Comparison of ENCODE assay signal across 33 cellular contexts in genomic region chr4:70956570-70957210, GRCh38.
"Had no signal": no experiment of that assay in that cellular context is flagged by ENCODE, and none has a peak within 500 bp of the region (broad histone marks: within the 10 kb centered on the region; RNA-seq: fewer than 3 reads in every experiment).

No MANE protein-coding gene starts in this region.

- H3K27me3 Mint-ChIP-seq: activated CD4-positive, alpha-beta T cell treated with anti-CD3 and anti-CD28 coated beads, Interleukin-2, amount 10 ng/mL, durations not matched to agents 24 days and 14 days; activated CD8-positive, alpha-beta memory T cell treated with anti-CD3 and anti-CD28 coated beads, Interleukin-2, amount 10 ng/mL, durations not matched to agents 7 days and 5 days; activated CD8-positive, alpha-beta T cell treated with anti-CD3 and anti-CD28 coated beads for 36 hours; activated naive CD8-positive, alpha-beta T cell; stimulated activated naive CD8-positive, alpha-beta T cell treated with anti-CD3 and anti-CD28 coated beads, Interleukin-15, amount 100 ng/mL, for 72 hours had no signal

- H3K36me3 ChIP-seq: thyroid gland had no signal

- H3K27ac Mint-ChIP-seq: activated CD4-positive, alpha-beta T cell treated with anti-CD3 and anti-CD28 coated beads, Interleukin-2, amount 10 ng/mL, durations not matched to agents 24 days and 14 days; activated CD8-positive, alpha-beta memory T cell treated with anti-CD3 and anti-CD28 coated beads, Interleukin-2, amount 10 ng/mL, durations not matched to agents 7 days and 5 days; activated CD8-positive, alpha-beta T cell treated with anti-CD3 and anti-CD28 coated beads for 36 hours; activated naive CD8-positive, alpha-beta T cell; natural killer cell; stimulated activated effector memory CD8-positive, alpha-beta T cell treated with anti-CD3 and anti-CD28 coated beads, Interleukin-12 subunit alpha, Interleukin-12 subunit beta, amount 100 ng/mL, for 72 hours had no signal

- H3K4me3 Mint-ChIP-seq: activated CD4-positive, alpha-beta T cell treated with anti-CD3 and anti-CD28 coated beads, Interleukin-2, amount 10 ng/mL, durations not matched to agents 24 days and 14 days; activated CD8-positive, alpha-beta memory T cell treated with anti-CD3 and anti-CD28 coated beads, Interleukin-2, amount 10 ng/mL, durations not matched to agents 7 days and 5 days; activated CD8-positive, alpha-beta T cell treated with anti-CD3 and anti-CD28 coated beads for 36 hours; activated naive CD8-positive, alpha-beta T cell; natural killer cell; stimulated activated effector memory CD8-positive, alpha-beta T cell treated with anti-CD3 and anti-CD28 coated beads, Interleukin-12 subunit alpha, Interleukin-12 subunit beta, amount 100 ng/mL, for 72 hours; stimulated activated naive CD8-positive, alpha-beta T cell treated with anti-CD3 and anti-CD28 coated beads, Interleukin-15, amount 100 ng/mL, for 72 hours had no signal

- H3K36me3 Mint-ChIP-seq: natural killer cell had no signal

- H3K4me1 ChIP-seq: esophagus squamous epithelium, upper lobe of right lung had no signal

- H3K9me3 ChIP-seq: esophagus squamous epithelium, left lung, lower lobe of right lung, thyroid gland, upper lobe of right lung had no signal

- H3K4me1 Mint-ChIP-seq: natural killer cell; stimulated activated effector memory CD8-positive, alpha-beta T cell treated with anti-CD3 and anti-CD28 coated beads, Interleukin-12 subunit alpha, Interleukin-12 subunit beta, amount 100 ng/mL, for 72 hours had no signal

- H3K27me3 ChIP-seq: esophagus squamous epithelium, left lung, thyroid gland, upper lobe of right lung had no signal

- DNase-seq: activated CD4-positive, alpha-beta T cell treated with anti-CD3 and anti-CD28 coated beads, Interleukin-2, amount 10 ng/mL, durations not matched to agents 24 days and 14 days; activated CD8-positive, alpha-beta memory T cell treated with anti-CD3 and anti-CD28 coated beads, Interleukin-2, amount 10 ng/mL, durations not matched to agents 7 days and 5 days; activated CD8-positive, alpha-beta T cell treated with anti-CD3 and anti-CD28 coated beads for 36 hours; activated effector memory CD4-positive, alpha-beta T cell treated with Interleukin-2 at 50 U/mL for 16 hours; activated naive CD4-positive, alpha-beta T cell treated with Interleukin-2 at 50 U/mL for 16 hours; anterior cingulate cortex; effector CD8-positive, alpha-beta T cell; esophagus squamous epithelium; glutamatergic neuron; left lung; lower lobe of right lung; mesendoderm; natural killer cell; stimulated activated CD4-positive, alpha-beta T cell treated with anti-CD3 and anti-CD28 coated beads, Interleukin-12 subunit alpha, Interleukin-12 subunit beta, amount 100 ng/mL, for 4 hours; stimulated activated CD4-positive, alpha-beta T cell treated with anti-CD3 and anti-CD28 coated beads, Interleukin-4, amount 100 ng/mL, for 24 hours; stimulated activated naive CD8-positive, alpha-beta T cell treated with anti-CD3 and anti-CD28 coated beads, Interleukin-15, amount 100 ng/mL, for 72 hours; substantia nigra; T-helper 9 cell; thyroid gland; upper lobe of right lung had no signal

- FAIRE-seq: bronchial epithelial cell, colon, endometrium, frontal cortex, islet of Langerhans, TTC549 had no signal

- H3K4me3 ChIP-seq: esophagus squamous epithelium, left lung, lower lobe of right lung, skin epidermis, thyroid gland, upper lobe of right lung had no signal

- H3K27ac ChIP-seq: epithelial cell of prostate, esophagus squamous epithelium, left lung, lower lobe of right lung, skin epidermis, thyroid gland, upper lobe of right lung, VCaP had no signal

- ATAC-seq: activated CD4-positive, CD25-positive, alpha-beta regulatory T cell treated with anti-CD3 and anti-CD28 coated beads, Interleukin-2, amount 50 U/mL, for 24 hours; activated CD8-positive, alpha-beta memory T cell treated with anti-CD3 and anti-CD28 coated beads, Interleukin-2, amount 10 ng/mL, durations not matched to agents 7 days and 5 days; activated CD8-positive, alpha-beta T cell treated with anti-CD3 and anti-CD28 coated beads for 36 hours; left lung; lower lobe of right lung; natural killer cell; sciatic nerve; stimulated activated effector memory CD8-positive, alpha-beta T cell treated with anti-CD3 and anti-CD28 coated beads, Interleukin-12 subunit alpha, Interleukin-12 subunit beta, amount 100 ng/mL, for 72 hours; stimulated activated naive CD8-positive, alpha-beta T cell treated with anti-CD3 and anti-CD28 coated beads, Interleukin-15, amount 100 ng/mL, for 72 hours; upper lobe of right lung had no signal

- H3K9me3 Mint-ChIP-seq: activated CD4-positive, alpha-beta T cell treated with anti-CD3 and anti-CD28 coated beads, Interleukin-2, amount 10 ng/mL, durations not matched to agents 24 days and 14 days; activated CD8-positive, alpha-beta T cell treated with anti-CD3 and anti-CD28 coated beads for 36 hours; natural killer cell; stimulated activated effector memory CD8-positive, alpha-beta T cell treated with anti-CD3 and anti-CD28 coated beads, Interleukin-12 subunit alpha, Interleukin-12 subunit beta, amount 100 ng/mL, for 72 hours; stimulated activated naive CD8-positive, alpha-beta T cell treated with anti-CD3 and anti-CD28 coated beads, Interleukin-15, amount 100 ng/mL, for 72 hours had no signal
